32 cellular contexts compared by ENCODE assay signal in genomic region chr4:151931563-151931962, GRCh38.
A peak's percentile ranks its signal among the peaks of the same experiment; 100 is the strongest.
DNase-seq lines count a peak whose midpoint lies in the region; ATAC-seq and TF ChIP-seq lines count a peak whose summit lies in the region.
"Had no signal": no experiment of that assay in that cellular context is flagged by ENCODE, and none has a peak within 500 bp of the region (broad histone marks: within the 10 kb centered on the region; RNA-seq: fewer than 3 reads in every experiment).

No MANE protein-coding gene starts in this region.

- no peak for TF ChIP-seq CTCF in chondrocyte (IDR thresholded peaks at IDR 0.05)
- no peak for TF ChIP-seq CTCF in CD4-positive, alpha-beta T cell (IDR thresholded peaks at IDR 0.05)

- DNase-seq in COR-L47 (lab: John Stamatoyannopoulos, UW): peak; percentile 4
- DNase-seq in EH (ENCODE audit: low read depth): peak; percentile 1
- DNase-seq in NCI-H146 (lab: John Stamatoyannopoulos, UW): peak; percentile 97
- peak; percentile 10 for DNase-seq in NCI-H82 treated with DMSO at 0.1 percent for 48 hours (lab: John Stamatoyannopoulos, UW; ENCODE audit: unreplicated experiment)
- DNase-seq in HuH-7 (ENCODE audit: low spot score): no peak
- no peak for DNase-seq in stimulated activated naive B cell treated with anti-CD40 and anti-IgM and Interleukin-4, amounts not matched to agents 10 μg/mL and 1 μg/mL and 100 μg/mL, for 72 hours
- no peak for DNase-seq in chondrocyte (ENCODE audit: low spot score)
- DNase-seq in CD4-positive, alpha-beta T cell: no peak
- DNase-seq: activated CD4-positive, alpha-beta T cell treated with anti-CD3 and anti-CD28 coated beads for 4 hours; activated CD8-positive, alpha-beta memory T cell treated with anti-CD3 and anti-CD28 coated beads for 24 hours; activated T-cell treated with anti-CD3 and anti-CD28 coated beads for 4 hours; amygdala; brain microvascular endothelial cell; cerebellar nuclear complex; esophagus squamous epithelium; foreskin keratinocyte; GOT3; heart left ventricle; left ventricle myocardium superior; MV-4-11; naive B cell; NCI-H524 treated with DMSO at 0.1 percent for 48 hours; Peyer's patch; stimulated activated naive CD4-positive, alpha-beta T cell treated with Interleukin-2 at 50 U/mL for 16 hours; SW 1271; T-helper 9 cell; upper lobe of right lung had no signal

- H3K27me3 Mint-ChIP-seq in stimulated activated naive B cell treated with anti-CD40 and anti-IgM and Interleukin-4, amounts not matched to agents 10 μg/mL and 1 μg/mL and 100 μg/mL, for 72 hours: peaks cover 0 to 1% of the 10 kb centered on the region in 2 donors
- peaks cover 31% of the 10 kb centered on the region for H3K27me3 Mint-ChIP-seq in chondrocyte (ENCODE audit: low read depth)
- H3K27me3 Mint-ChIP-seq in CD4-positive, alpha-beta T cell: no peaks in the 10 kb centered on the region

- H3K36me3 Mint-ChIP-seq in stimulated activated naive B cell treated with anti-CD40 and anti-IgM and Interleukin-4, amounts not matched to agents 10 μg/mL and 1 μg/mL and 100 μg/mL, for 72 hours: no peaks in the 10 kb centered on the region
- H3K36me3 Mint-ChIP-seq in chondrocyte (ENCODE audit: low read depth): no peaks in the 10 kb centered on the region
- no peaks in the 10 kb centered on the region for H3K36me3 Mint-ChIP-seq in CD4-positive, alpha-beta T cell (ENCODE audit: low read depth)
- H3K36me3 Mint-ChIP-seq: activated naive CD4-positive, alpha-beta T cell treated with anti-CD3 and anti-CD28 coated beads, Interleukin-2, amount 50 U/mL, for 72 hours; CD14-positive monocyte; naive B cell had no signal

- no peaks in the 10 kb centered on the region for H3K9me3 ChIP-seq in CD4-positive, alpha-beta T cell (ENCODE audit: control insufficient read depth, low read length)
- H3K9me3 ChIP-seq: esophagus squamous epithelium, heart left ventricle, Peyer's patch, right atrium auricular region, suprapubic skin, upper lobe of right lung had no signal

- CTCF ChIA-PET in CD4-positive, alpha-beta T cell (lab: Charles Lee): no interaction called here

- H3K27me3 ChIP-seq in CD4-positive, alpha-beta T cell (ENCODE audit: control insufficient read depth, insufficient read depth, low read length): no peaks in the 10 kb centered on the region
- H3K27me3 ChIP-seq: brain microvascular endothelial cell, foreskin keratinocyte, heart left ventricle, Peyer's patch, right atrium auricular region, suprapubic skin, upper lobe of right lung had no signal

- POLR2A ChIA-PET in CD4-positive, alpha-beta T cell (lab: Charles Lee): no interaction called here

- peaks cover 3 to 6% of the 10 kb centered on the region in 2 donors for H3K4me1 Mint-ChIP-seq in stimulated activated naive B cell treated with anti-CD40 and anti-IgM and Interleukin-4, amounts not matched to agents 10 μg/mL and 1 μg/mL and 100 μg/mL, for 72 hours
- H3K4me1 Mint-ChIP-seq in chondrocyte (ENCODE audit: low read depth): no peaks in the 10 kb centered on the region
- H3K4me1 Mint-ChIP-seq in CD4-positive, alpha-beta T cell (ENCODE audit: low read depth): peaks cover 17% of the 10 kb centered on the region

- no peak overlapping the region for H3K27ac Mint-ChIP-seq in stimulated activated naive B cell treated with anti-CD40 and anti-IgM and Interleukin-4, amounts not matched to agents 10 μg/mL and 1 μg/mL and 100 μg/mL, for 72 hours
- H3K27ac Mint-ChIP-seq in chondrocyte (ENCODE audit: unreplicated experiment): no peak overlapping the region
- H3K27ac Mint-ChIP-seq in CD4-positive, alpha-beta T cell: no peak overlapping the region
- H3K27ac Mint-ChIP-seq: naive B cell had no signal

- ATAC-seq in stimulated activated naive B cell treated with anti-CD40 and anti-IgM and Interleukin-4, amounts not matched to agents 10 μg/mL and 1 μg/mL and 100 μg/mL, for 72 hours (replicated peaks): no peak
- ATAC-seq in CD4-positive, alpha-beta T cell (ENCODE audit: poor library complexity): no peak
- ATAC-seq: activated naive CD4-positive, alpha-beta T cell treated with anti-CD3 and anti-CD28 coated beads, Interleukin-2, amount 50 U/mL, for 72 hours; foreskin keratinocyte; heart left ventricle; left ventricle myocardium superior; upper lobe of right lung had no signal

- no peak overlapping the region for H3K4me3 Mint-ChIP-seq in stimulated activated naive B cell treated with anti-CD40 and anti-IgM and Interleukin-4, amounts not matched to agents 10 μg/mL and 1 μg/mL and 100 μg/mL, for 72 hours
- H3K4me3 Mint-ChIP-seq in chondrocyte (ENCODE audit: unreplicated experiment): no peak overlapping the region
- H3K4me3 Mint-ChIP-seq in CD4-positive, alpha-beta T cell: no peak overlapping the region
- H3K4me3 Mint-ChIP-seq: CD14-positive monocyte, naive B cell had no signal

- H3K9me3 Mint-ChIP-seq in stimulated activated naive B cell treated with anti-CD40 and anti-IgM and Interleukin-4, amounts not matched to agents 10 μg/mL and 1 μg/mL and 100 μg/mL, for 72 hours: no peaks in the 10 kb centered on the region
- no peaks in the 10 kb centered on the region for H3K9me3 Mint-ChIP-seq in chondrocyte (ENCODE audit: low read depth)
- peaks cover under 1% of the 10 kb centered on the region for H3K9me3 Mint-ChIP-seq in CD4-positive, alpha-beta T cell

- no peak overlapping the region for H3K27ac ChIP-seq in CD4-positive, alpha-beta T cell (ENCODE audit: low read depth, low read length)
- H3K27ac ChIP-seq: brain microvascular endothelial cell, esophagus squamous epithelium, foreskin keratinocyte, heart left ventricle, Peyer's patch, right atrium auricular region, suprapubic skin, upper lobe of right lung, VCaP had no signal

- intact Hi-C loops in CD4-positive, alpha-beta T cell (cut with DNase I, micrococcal nuclease): no loop called here

Comparison
In these comparisons a context has a peak if more than half of its experiments do, and no peak if none do; other contexts are left out.
1. DNase-seq: peak in COR-L47 (single experiment), EH (single experiment), NCI-H146 (single experiment) and NCI-H82 treated with DMSO at 0.1 percent for 48 hours (single experiment); none in HuH-7 (single experiment), stimulated activated naive B cell treated with anti-CD40 and anti-IgM and Interleukin-4, amounts not matched to agents 10 μg/mL and 1 μg/mL and 100 μg/mL, for 72 hours (single experiment), chondrocyte (single experiment) and CD4-positive, alpha-beta T cell (0 of 10).